ENCODE assay signal across 7 cellular contexts in genomic region chr11:118928870-118929495, GRCh38. TPM values are rescaled to one million over a fixed set of nuclear protein-coding genes. Genes with fewer than 3 reads are reported as not detected.
A peak's percentile ranks its signal among the peaks of the same experiment; 100 is the strongest.
DNase-seq lines count a peak whose midpoint lies in the region; ATAC-seq and TF ChIP-seq lines count a peak whose summit lies in the region.

No MANE protein-coding gene starts in this region.

- DNase-seq in EL (peak; percentile 63), HT1080 (ENCODE audit: low read depth) (peak; percentile 62), cerebellar cortex (ENCODE audit: low spot score) (peak; percentile 85), left kidney (ENCODE audit: low read depth, low spot score) (peak; percentile 92), GM13977 (ENCODE audit: low spot score) (no peak)
- peak; percentile 65 for DNase-seq in stimulated activated naive CD8-positive, alpha-beta T cell treated with anti-CD3 and anti-CD28 coated beads, Interleukin-15, Interleukin-2, amounts not matched to agents 100 U/mL and 50 U/mL, for 24 hours

- in situ Hi-C loops in GM13977 (cut with MboI; ENCODE audit: low pct_unique_long_range_greater_than_20kb, low sequenced_read_pairs, unreplicated experiment) = loop anchor here (25.0 kb wide), 1 partner anchor 242 kb away; the partner anchor contains the start of gene TREH

- ATAC-seq in SK-N-SH treated with all-trans-retinoic acid at 6 μM for 48 hours = peak; percentile 43
- peak; percentile 9 for ATAC-seq in stimulated activated naive CD8-positive, alpha-beta T cell treated with anti-CD3 and anti-CD28 coated beads, Interleukin-15, Interleukin-2, amounts not matched to agents 100 U/mL and 50 U/mL, for 24 hours

- no peak for TF ChIP-seq CTCF in GM13977 (IDR thresholded peaks at IDR 0.05; ENCODE audit: extremely low read depth, insufficient read depth, missing control alignments)

TF ChIP-seq in SK-N-SH treated with all-trans-retinoic acid at 6 μM for 48 hours, 23 proteins besides CTCF, POLR2A, EP300 and RAD21:
- TF ChIP-seq PATZ1 (CRISPR knock-in tag; IDR thresholded peaks at IDR 0.05; ENCODE audit: borderline replicate concordance) (no peak), ZNF8 (CRISPR knock-in tag; IDR thresholded peaks at IDR 0.05) (no peak)

RNA-seq across cellular contexts. Expression of gene BCL9L, which starts 3.3 kb away (rescaled TPM):
- 22.5 and 24.8 TPM in 2 replicates for total RNA-seq in HT1080 (2014; rRNA removed; shearing (Covaris generic))
- 34.0 and 41.3 TPM in 2 replicates for polyA plus RNA-seq in HT1080 (2015; cell fraction: cytosol; rRNA removed)
- polyA plus RNA-seq in HT1080 (2015; cell fraction: nucleus; rRNA removed) = 53.0 and 60.5 TPM in 2 replicates

RNA-seq across cellular contexts. Expression of gene UPK2, which starts 27.1 kb away (rescaled TPM):
- not detected in 2 replicates for total RNA-seq in HT1080 (2014; rRNA removed; shearing (Covaris generic))
- not detected in 2 replicates for polyA plus RNA-seq in HT1080 (2015; cell fraction: cytosol; rRNA removed)
- polyA plus RNA-seq in HT1080 (2015; cell fraction: nucleus; rRNA removed) = not detected in 2 replicates

RNA-seq across cellular contexts. Expression of gene FOXR1, which starts 42.6 kb away (rescaled TPM):
- total RNA-seq in HT1080 (2014; rRNA removed; shearing (Covaris generic)) = not detected in 2 replicates
- polyA plus RNA-seq in HT1080 (2015; cell fraction: cytosol; rRNA removed) = not detected in 2 replicates
- polyA plus RNA-seq in HT1080 (2015; cell fraction: nucleus; rRNA removed) = not detected in 2 replicates

RNA-seq across cellular contexts. Expression of gene CXCR5, which starts 45.3 kb away (rescaled TPM):
- not detected in 2 replicates for total RNA-seq in HT1080 (2014; rRNA removed; shearing (Covaris generic))
- not detected in 2 replicates for polyA plus RNA-seq in HT1080 (2015; cell fraction: cytosol; rRNA removed)
- polyA plus RNA-seq in HT1080 (2015; cell fraction: nucleus; rRNA removed) = not detected in 2 replicates
